ENCODE assay signal across 10 cellular contexts in the genomic region with DNA sequence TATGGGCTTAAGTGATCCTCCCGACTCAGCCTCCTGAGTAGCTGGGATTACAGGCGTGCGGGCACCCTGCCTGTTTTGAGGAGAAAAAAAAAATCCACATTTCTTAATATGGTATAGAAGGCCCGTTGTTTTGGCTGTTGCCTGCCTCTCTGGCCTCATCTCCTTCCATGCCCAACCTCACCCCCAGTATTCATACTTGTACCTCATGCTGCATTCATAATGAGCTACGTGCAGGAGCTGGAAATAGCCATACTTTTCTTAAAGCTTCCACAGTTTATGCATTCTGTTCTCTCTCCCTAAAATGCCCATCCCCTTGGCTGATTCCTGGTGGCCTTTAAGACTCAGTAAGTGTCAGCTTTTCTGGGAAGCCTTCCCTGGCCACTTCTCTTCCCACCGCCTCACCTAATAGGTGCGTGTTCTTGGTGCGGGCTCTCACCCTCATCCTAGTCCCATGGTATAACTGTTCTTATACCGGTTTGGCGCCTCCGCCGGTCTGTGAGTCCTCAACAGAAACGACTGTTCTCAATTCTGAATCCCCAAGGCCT. TPM values are rescaled to one million over a fixed set of nuclear protein-coding genes. Genes with fewer than 3 reads are reported as not detected.
DNase-seq lines count a peak whose midpoint lies in the region; ATAC-seq and TF ChIP-seq lines count a peak whose summit lies in the region.
"Had no signal": no experiment of that assay in that cellular context is flagged by ENCODE, and none has a peak within 500 bp of the region (broad histone marks: within the 10 kb centered on the region; RNA-seq: fewer than 3 reads in every experiment).

No MANE protein-coding gene starts in this region.

- H3K4me3 Mint-ChIP-seq in activated naive CD8-positive, alpha-beta T cell: peak overlapping the region; percentile 86
- no peak overlapping the region for H3K4me3 Mint-ChIP-seq in activated naive CD8-positive, alpha-beta T cell treated with anti-CD3 and anti-CD28 coated beads, Interleukin-2, amount 50 U/mL, for 24 hours
- peak overlapping the region; percentile 91 for H3K4me3 Mint-ChIP-seq in activated naive CD8-positive, alpha-beta T cell treated with anti-CD3 and anti-CD28 coated beads, Interleukin-2, amount 10 ng/mL, durations not matched to agents 7 days and 5 days
- H3K4me3 Mint-ChIP-seq in type B pancreatic cell: peak overlapping the region; percentile 91

- peak overlapping the region; percentile 82 to 86 for H3K27ac ChIP-seq in mucosa of rectum (ENCODE audit: low read depth in 2 of 2, low read length in 2 of 2)

- H3K9me3 Mint-ChIP-seq in activated naive CD8-positive, alpha-beta T cell (ENCODE audit: low read depth): no peaks in the 10 kb centered on the region
- no peaks in the 10 kb centered on the region for H3K9me3 Mint-ChIP-seq in activated naive CD8-positive, alpha-beta T cell treated with anti-CD3 and anti-CD28 coated beads, Interleukin-2, amount 50 U/mL, for 24 hours
- no peaks in the 10 kb centered on the region for H3K9me3 Mint-ChIP-seq in activated naive CD8-positive, alpha-beta T cell treated with anti-CD3 and anti-CD28 coated beads, Interleukin-2, amount 10 ng/mL, durations not matched to agents 7 days and 5 days
- H3K9me3 Mint-ChIP-seq in type B pancreatic cell: no peaks in the 10 kb centered on the region

- no peak overlapping the region for H3K27ac Mint-ChIP-seq in activated naive CD8-positive, alpha-beta T cell
- no peak overlapping the region for H3K27ac Mint-ChIP-seq in activated naive CD8-positive, alpha-beta T cell treated with anti-CD3 and anti-CD28 coated beads, Interleukin-2, amount 50 U/mL, for 24 hours
- no peak overlapping the region for H3K27ac Mint-ChIP-seq in activated naive CD8-positive, alpha-beta T cell treated with anti-CD3 and anti-CD28 coated beads, Interleukin-2, amount 10 ng/mL, durations not matched to agents 7 days and 5 days
- peak overlapping the region; percentile 66 for H3K27ac Mint-ChIP-seq in type B pancreatic cell

- peaks cover under 1 to 2% of the 10 kb centered on the region in 2 donors for H3K36me3 ChIP-seq in mucosa of rectum (ENCODE audit: control insufficient read depth in 2 of 2, insufficient read depth in 2 of 2, low read length in 2 of 2)

- peaks cover 30% of the 10 kb centered on the region for H3K4me1 Mint-ChIP-seq in activated naive CD8-positive, alpha-beta T cell (ENCODE audit: low read depth)
- peaks cover 22% of the 10 kb centered on the region for H3K4me1 Mint-ChIP-seq in activated naive CD8-positive, alpha-beta T cell treated with anti-CD3 and anti-CD28 coated beads, Interleukin-2, amount 50 U/mL, for 24 hours
- H3K4me1 Mint-ChIP-seq in activated naive CD8-positive, alpha-beta T cell treated with anti-CD3 and anti-CD28 coated beads, Interleukin-2, amount 10 ng/mL, durations not matched to agents 7 days and 5 days: peaks cover 15% of the 10 kb centered on the region
- peaks cover 31% of the 10 kb centered on the region for H3K4me1 Mint-ChIP-seq in type B pancreatic cell (ENCODE audit: unreplicated experiment)

- H3K36me3 Mint-ChIP-seq in activated naive CD8-positive, alpha-beta T cell: no peaks in the 10 kb centered on the region
- H3K36me3 Mint-ChIP-seq in activated naive CD8-positive, alpha-beta T cell treated with anti-CD3 and anti-CD28 coated beads, Interleukin-2, amount 50 U/mL, for 24 hours (ENCODE audit: low read depth): peaks cover 7% of the 10 kb centered on the region
- H3K36me3 Mint-ChIP-seq in activated naive CD8-positive, alpha-beta T cell treated with anti-CD3 and anti-CD28 coated beads, Interleukin-2, amount 10 ng/mL, durations not matched to agents 7 days and 5 days: peaks cover 6% of the 10 kb centered on the region
- peaks cover 14% of the 10 kb centered on the region for H3K36me3 Mint-ChIP-seq in type B pancreatic cell

- no peaks in the 10 kb centered on the region for H3K9me3 ChIP-seq in mucosa of rectum (ENCODE audit: control insufficient read depth in 2 of 2, low read length in 2 of 2)

- no peak for ATAC-seq in activated naive CD8-positive, alpha-beta T cell treated with anti-CD3 and anti-CD28 coated beads, Interleukin-2, amount 50 U/mL, for 24 hours
- ATAC-seq in activated naive CD8-positive, alpha-beta T cell treated with anti-CD3 and anti-CD28 coated beads, Interleukin-2, amount 10 ng/mL, durations not matched to agents 7 days and 5 days (ENCODE audit: low read depth): no peak
- no peak for ATAC-seq in GM18517 (IDR thresholded peaks at IDR 0.05; ENCODE audit: unreplicated experiment)

- peaks cover 6 to 12% of the 10 kb centered on the region in 2 donors for H3K4me1 ChIP-seq in mucosa of rectum (ENCODE audit: control insufficient read depth in 2 of 2, insufficient read depth in 2 of 2, low read length in 2 of 2)

- no peak for TF ChIP-seq CTCF in type B pancreatic cell (conservative IDR thresholded peaks at IDR 0.05)

- no peaks in the 10 kb centered on the region for H3K27me3 Mint-ChIP-seq in activated naive CD8-positive, alpha-beta T cell
- no peaks in the 10 kb centered on the region for H3K27me3 Mint-ChIP-seq in activated naive CD8-positive, alpha-beta T cell treated with anti-CD3 and anti-CD28 coated beads, Interleukin-2, amount 50 U/mL, for 24 hours
- H3K27me3 Mint-ChIP-seq in activated naive CD8-positive, alpha-beta T cell treated with anti-CD3 and anti-CD28 coated beads, Interleukin-2, amount 10 ng/mL, durations not matched to agents 7 days and 5 days: no peaks in the 10 kb centered on the region
- no peaks in the 10 kb centered on the region for H3K27me3 Mint-ChIP-seq in type B pancreatic cell

- no peak for DNase-seq in activated naive CD8-positive, alpha-beta T cell treated with anti-CD3 and anti-CD28 coated beads, Interleukin-2, amount 50 U/mL, for 24 hours
- no peak for DNase-seq in activated naive CD8-positive, alpha-beta T cell treated with anti-CD3 and anti-CD28 coated beads, Interleukin-2, amount 10 ng/mL, durations not matched to agents 7 days and 5 days
- DNase-seq in type B pancreatic cell (ENCODE audit: extremely low spot score, unreplicated experiment) (no peak), SHP77 treated with DMSO at 0.1 percent for 48 hours (lab: John Stamatoyannopoulos, UW) (no peak), SIG-M5 (lab: John Stamatoyannopoulos, UW) (no peak)
- DNase-seq: NCI-H2107 had no signal

- no peak overlapping the region for H3K4me3 ChIP-seq in mucosa of rectum (ENCODE audit: low read length in 2 of 2)

- peak overlapping the region in 1 of 2 donors; percentile 77 for H3K9ac ChIP-seq in mucosa of rectum (ENCODE audit: low read depth in 1 of 2, low read length in 2 of 2)

- POLR2A ChIA-PET in activated naive CD8-positive, alpha-beta T cell treated with anti-CD3 and anti-CD28 coated beads, Interleukin-2, amount 10 ng/mL, durations not matched to agents 7 days and 5 days (lab: Charles Lee): interaction anchor here (0.7 to 2.8 kb wide), 6 partner anchors 27 to 61 kb away, joined by 3 to 11 read pairs (median 6); a partner anchor contains a TSS

- H3K27me3 ChIP-seq in mucosa of rectum (ENCODE audit: control insufficient read depth in 2 of 2, insufficient read depth in 2 of 2, low read length in 2 of 2): no peaks in the 10 kb centered on the region

RNA-seq across cellular contexts. Expression of a gene that starts 2.1 kb away (rescaled TPM):
- 10 to 100 TPM; 35.7 to 36.9 TPM for total RNA-seq in activated naive CD8-positive, alpha-beta T cell treated with anti-CD3 and anti-CD28 coated beads, Interleukin-2, amount 10 ng/mL, durations not matched to agents 7 days and 5 days
- total RNA-seq in type B pancreatic cell (ENCODE audit: low replicate concordance): 17.7 and 241 TPM in 2 replicates

RNA-seq across cellular contexts. Expression of a gene that starts 18.1 kb away (rescaled TPM):
- total RNA-seq in activated naive CD8-positive, alpha-beta T cell treated with anti-CD3 and anti-CD28 coated beads, Interleukin-2, amount 10 ng/mL, durations not matched to agents 7 days and 5 days: 1 to 10 TPM in 1 of 2 experiments, under 1 TPM in 1; 0.86 to 1.2 TPM
- 1.5 TPM in 1 of 2 replicates, not detected in the other for total RNA-seq in type B pancreatic cell (ENCODE audit: low replicate concordance)
- total RNA-seq: mononuclear cell had no signal

RNA-seq across cellular contexts. Expression of a gene that starts 26.8 kb away (rescaled TPM):
- total RNA-seq in activated naive CD8-positive, alpha-beta T cell treated with anti-CD3 and anti-CD28 coated beads, Interleukin-2, amount 10 ng/mL, durations not matched to agents 7 days and 5 days: 10 to 100 TPM; 13.1 to 13.4 TPM
- total RNA-seq in type B pancreatic cell (ENCODE audit: low replicate concordance): 7.1 and 14.2 TPM in 2 replicates

RNA-seq across cellular contexts. Expression of a gene that starts 33.7 kb away (rescaled TPM):
- total RNA-seq in activated naive CD8-positive, alpha-beta T cell treated with anti-CD3 and anti-CD28 coated beads, Interleukin-2, amount 10 ng/mL, durations not matched to agents 7 days and 5 days: 10 to 100 TPM; 32.7 to 36.3 TPM
- total RNA-seq in type B pancreatic cell (ENCODE audit: low replicate concordance): 15.6 and 17.2 TPM in 2 replicates

RNA-seq across cellular contexts. Expression of a gene that starts 34.0 kb away (rescaled TPM):
- over 10,000 TPM; 10,447 to 10,452 TPM for total RNA-seq in activated naive CD8-positive, alpha-beta T cell treated with anti-CD3 and anti-CD28 coated beads, Interleukin-2, amount 10 ng/mL, durations not matched to agents 7 days and 5 days
- total RNA-seq in type B pancreatic cell (ENCODE audit: low replicate concordance): 16,039 and 18,328 TPM in 2 replicates
